1 cellular context compared by ENCODE assay signal in the genomic region with DNA sequence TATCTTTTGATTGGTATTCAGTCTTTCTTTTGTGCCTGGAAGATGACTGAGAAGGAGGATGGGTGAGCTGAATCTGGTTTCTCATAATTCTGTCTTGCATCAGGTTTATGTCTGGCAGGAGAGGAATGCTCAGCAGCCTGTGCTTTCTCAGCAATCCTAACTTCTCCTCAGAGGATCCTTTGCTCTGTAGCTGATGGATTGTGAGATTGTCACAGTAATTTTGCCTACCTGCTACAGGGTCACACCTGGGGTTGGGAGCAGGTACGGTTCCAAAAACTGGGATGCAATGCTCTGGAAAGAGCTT.
TF ChIP-seq lines count a peak whose summit lies in the region.

No MANE protein-coding gene starts in this region.

TF ChIP-seq in WTC11, 78 proteins besides CTCF, POLR2A, EP300 and RAD21 (continued from another document):
- no peak for TF ChIP-seq ATF6 (CRISPR knock-in tag; IDR thresholded peaks at IDR 0.05)
- no peak for TF ChIP-seq GABPB1 (CRISPR knock-in tag; IDR thresholded peaks at IDR 0.05)
- no peak for TF ChIP-seq ZNF416 (CRISPR knock-in tag; IDR thresholded peaks at IDR 0.05)
- no peak for TF ChIP-seq ATF1 (CRISPR knock-in tag; IDR thresholded peaks at IDR 0.05)
- no peak for TF ChIP-seq JAZF1 (CRISPR knock-in tag; IDR thresholded peaks at IDR 0.05)
- TF ChIP-seq SOX15 (CRISPR knock-in tag; IDR thresholded peaks at IDR 0.05) = no peak
- TF ChIP-seq NR2C2 (CRISPR knock-in tag; IDR thresholded peaks at IDR 0.05) = no peak
- no peak for TF ChIP-seq ZNF263 (CRISPR knock-in tag; IDR thresholded peaks at IDR 0.05; ENCODE audit: low read depth)
- TF ChIP-seq MXD4 (CRISPR knock-in tag; IDR thresholded peaks at IDR 0.05; ENCODE audit: borderline replicate concordance) = no peak
- no peak for TF ChIP-seq ZNF532 (CRISPR knock-in tag; IDR thresholded peaks at IDR 0.05; ENCODE audit: borderline replicate concordance)
- TF ChIP-seq CREM (CRISPR knock-in tag; IDR thresholded peaks at IDR 0.05) = no peak
- TF ChIP-seq SP1 (CRISPR knock-in tag; conservative IDR thresholded peaks at IDR 0.05) = no peak
